17 cellular contexts compared by ENCODE assay signal in genomic region chr5:97365173-97365845, GRCh38.
DNase-seq lines count a peak whose midpoint lies in the region; ATAC-seq and TF ChIP-seq lines count a peak whose summit lies in the region.
"Had no signal": no experiment of that assay in that cellular context is flagged by ENCODE, and none has a peak within 500 bp of the region (broad histone marks: within the 10 kb centered on the region; RNA-seq: fewer than 3 reads in every experiment).

No MANE protein-coding gene starts in this region.

- no peaks in the 10 kb centered on the region for H3K79me1 ChIP-seq in H9 (ENCODE audit: insufficient read depth, low read depth, low read length, poor library complexity, severe bottlenecking)

- peak; percentile 97 for ATAC-seq in WTC11
- no peak for ATAC-seq in HG03460 (IDR thresholded peaks at IDR 0.05; ENCODE audit: unreplicated experiment)
- no peak for ATAC-seq in SK-N-SH treated with all-trans-retinoic acid at 6 μM for 48 hours
- ATAC-seq: A549 had no signal

- no peak overlapping the region for H4K5ac ChIP-seq in H9 (ENCODE audit: insufficient read length, low read depth, low read length)

- no peaks in the 10 kb centered on the region for H3K79me2 ChIP-seq in H9 (ENCODE audit: insufficient read depth, low read length)
- no peaks in the 10 kb centered on the region for H3K79me2 ChIP-seq in neural progenitor cell (ENCODE audit: low read depth)

- H3K23ac ChIP-seq in H9 (ENCODE audit: insufficient read length, low read depth, low read length), result no peak overlapping the region

- no peaks in the 10 kb centered on the region for H3F3A ChIP-seq in neural progenitor cell (ENCODE audit: low read depth)

- H3K36me3 Mint-ChIP-seq in H9 (ENCODE audit: insufficient read depth in 1 of 3, low read depth in 3 of 3) (peaks cover 5 to 12% (median 6%) of the 10 kb centered on the region in 3 experiments; a peak in 6 of 7 replicates), WTC11 (peaks cover 9% of the 10 kb centered on the region), neural progenitor cell (no peaks in the 10 kb centered on the region)
- H3K36me3 Mint-ChIP-seq: CD4-positive, alpha-beta memory T cell had no signal

- H2AK5ac ChIP-seq in H9 (ENCODE audit: insufficient read length, low read length), result no peak overlapping the region

- no peak overlapping the region for H2BK120ac ChIP-seq in H9 (ENCODE audit: low read depth, low read length, poor library complexity, severe bottlenecking)

- no peaks in the 10 kb centered on the region for H3K36me3 ChIP-seq in iPS DF 6.9 (ENCODE audit: control insufficient read depth, insufficient read depth, low read length)
- no peaks in the 10 kb centered on the region for H3K36me3 ChIP-seq in neural progenitor cell
- H3K36me3 ChIP-seq: BE2C, HAP-1 had no signal

- no peak overlapping the region for H4K91ac ChIP-seq in H9 (ENCODE audit: insufficient read length, low read depth, low read length)

- peaks cover 20 to 24% of the 10 kb centered on the region in 2 experiments for H3K4me1 Mint-ChIP-seq in H9
- H3K4me1 Mint-ChIP-seq in WTC11, result peaks cover 14% of the 10 kb centered on the region
- peaks cover 5% of the 10 kb centered on the region for H3K4me1 Mint-ChIP-seq in neural progenitor cell
- H3K4me1 Mint-ChIP-seq: CD4-positive, alpha-beta memory T cell had no signal

- no peak overlapping the region for H3K27ac ChIP-seq in H9 (ENCODE audit: insufficient read length, low read depth, low read length)
- no peak overlapping the region for H3K27ac ChIP-seq in iPS DF 6.9 (ENCODE audit: low read length)
- no peak overlapping the region for H3K27ac ChIP-seq in neural progenitor cell
- H3K27ac ChIP-seq: A549, C4-2B had no signal

- H3K9ac ChIP-seq in H9 (ENCODE audit: extremely low read depth, insufficient read length, low read length) (no peak overlapping the region), neural progenitor cell (no peak overlapping the region)

- H3K4me2 ChIP-seq in H9 (ENCODE audit: insufficient read depth, insufficient read length, low read length), result no peak overlapping the region
- H3K4me2 ChIP-seq in neural progenitor cell, result peak overlapping the region; percentile 43
- H3K4me2 ChIP-seq: A549 had no signal

- H2AFZ ChIP-seq in H9 (ENCODE audit: low read length) (peak overlapping the region; percentile 42), neural progenitor cell (replicated peaks) (peak overlapping the region; percentile 36)

- H3K18ac ChIP-seq in H9 (ENCODE audit: insufficient read length, low read depth, low read length), result no peak overlapping the region

- no peak overlapping the region for H3T11ph ChIP-seq in H9 (ENCODE audit: low read length)

- no peak overlapping the region for H3K4me3 Mint-ChIP-seq in H9
- no peak overlapping the region for H3K4me3 Mint-ChIP-seq in WTC11
- H3K4me3 Mint-ChIP-seq in neural progenitor cell, result no peak overlapping the region
- H3K4me3 Mint-ChIP-seq: CD4-positive, alpha-beta memory T cell had no signal

- H2BK12ac ChIP-seq in H9 (ENCODE audit: insufficient read length, low read depth, low read length), result no peak overlapping the region

- H3K56ac ChIP-seq in H9 (ENCODE audit: insufficient read length, low read depth, low read length), result no peak overlapping the region

- no peak overlapping the region for H3K4me3 ChIP-seq in iPS DF 6.9 (ENCODE audit: low read length)
- no peak overlapping the region for H3K4me3 ChIP-seq in neural progenitor cell
- H3K4me3 ChIP-seq: A549, HAP-1 had no signal

- no peak for TF ChIP-seq CTCF in H9 (conservative IDR thresholded peaks at IDR 0.05)
- no peak for TF ChIP-seq CTCF in WTC11 (IDR thresholded peaks at IDR 0.05)
- TF ChIP-seq CTCF in neural progenitor cell (IDR thresholded peaks at IDR 0.05), result no peak

- POLR2A ChIA-PET in WTC11 (lab: Charles Lee), result no interaction called here

- H3K27me3 ChIP-seq in H9 (ENCODE audit: insufficient read depth, low read length) (no peaks in the 10 kb centered on the region), iPS DF 6.9 (ENCODE audit: control insufficient read depth, insufficient read depth, low read length) (no peaks in the 10 kb centered on the region), neural progenitor cell (no peaks in the 10 kb centered on the region)
- H3K27me3 ChIP-seq: BE2C had no signal

- H3K27ac Mint-ChIP-seq in H9 (peak overlapping the region; percentile 4 to 23 (median 8); a peak in 5 of 7 replicates), WTC11 (peak overlapping the region; percentile 4), neural progenitor cell (no peak overlapping the region)
- H3K27ac Mint-ChIP-seq: CD4-positive, alpha-beta memory T cell had no signal

- no peaks in the 10 kb centered on the region for H3K23me2 ChIP-seq in H9 (ENCODE audit: insufficient read length, low read depth, low read length, poor library complexity, severe bottlenecking)

- H2BK20ac ChIP-seq in H9 (ENCODE audit: low read depth, low read length, poor library complexity, severe bottlenecking), result no peak overlapping the region

- H3K14ac ChIP-seq in H9 (ENCODE audit: insufficient read depth, low read length), result no peak overlapping the region

- H3K27me3 Mint-ChIP-seq in H9 (ENCODE audit: low read depth) (no peaks in the 10 kb centered on the region), WTC11 (ENCODE audit: low read depth) (no peaks in the 10 kb centered on the region), neural progenitor cell (ENCODE audit: insufficient read depth, low read depth) (peaks cover 2% of the 10 kb centered on the region)
- H3K27me3 Mint-ChIP-seq: CD4-positive, alpha-beta memory T cell had no signal

- H4K8ac ChIP-seq in H9 (replicated peaks; ENCODE audit: insufficient read length, low read depth, low read length), result no peak overlapping the region

- CTCF ChIA-PET in WTC11 (lab: Charles Lee), result no interaction called here

- H3K9me3 ChIP-seq in H9 (ENCODE audit: control insufficient read depth, low read depth, low read length) (no peaks in the 10 kb centered on the region), iPS DF 6.9 (ENCODE audit: control insufficient read depth, insufficient read depth, low read length) (no peaks in the 10 kb centered on the region), neural progenitor cell (ENCODE audit: low read depth) (no peaks in the 10 kb centered on the region)
- H3K9me3 ChIP-seq: A549, BE2C, HAP-1 had no signal

- no peak for DNase-seq in H9
- DNase-seq in WTC11 (ENCODE audit: low spot score), result no peak
- DNase-seq in iPS DF 6.9 (ENCODE audit: low read depth, low spot score), result peak; percentile 9
- peak; percentile 7 for DNase-seq in neural progenitor cell (ENCODE audit: low spot score)
- no peak for DNase-seq in NCI-H748 (lab: John Stamatoyannopoulos, UW; ENCODE audit: unreplicated experiment)
- no peak for DNase-seq in activated CD8-positive, alpha-beta memory T cell treated with anti-CD3 and anti-CD28 coated beads, Interleukin-2, amount 50 U/mL, for 48 hours
- DNase-seq: BE2C; CD4-positive, alpha-beta memory T cell; COR-L47; DMS153; DMS79 treated with DMSO at 0.1 percent for 48 hours; EL had no signal

- H3K4ac ChIP-seq in H9 (ENCODE audit: low read depth, low read length), result no peak overlapping the region

- H4K20me1 ChIP-seq in H9 (ENCODE audit: control insufficient read depth, insufficient read depth, insufficient read length), result no peaks in the 10 kb centered on the region
- H4K20me1 ChIP-seq in neural progenitor cell (ENCODE audit: low read depth), result no peaks in the 10 kb centered on the region

- H3K9me3 Mint-ChIP-seq in H9, result peaks cover 14 to 16% of the 10 kb centered on the region in 2 experiments
- H3K9me3 Mint-ChIP-seq in WTC11, result peaks cover 17% of the 10 kb centered on the region
- H3K9me3 Mint-ChIP-seq in neural progenitor cell, result peaks cover 11% of the 10 kb centered on the region

- H2BK15ac ChIP-seq in H9 (ENCODE audit: low read depth, low read length), result no peak overlapping the region

- H3K4me1 ChIP-seq in H9 (ENCODE audit: insufficient read depth, low read length), result peaks cover 5% of the 10 kb centered on the region
- H3K4me1 ChIP-seq in iPS DF 6.9 (ENCODE audit: control insufficient read depth, insufficient read depth, low read length), result peaks cover 4% of the 10 kb centered on the region; the same call in 1 of the 2 replicates
- H3K4me1 ChIP-seq in neural progenitor cell, result peaks cover 11% of the 10 kb centered on the region
- H3K4me1 ChIP-seq: A549, BE2C had no signal

- no peak overlapping the region for H2BK5ac ChIP-seq in H9 (ENCODE audit: insufficient read length, low read length)

TF ChIP-seq in SK-N-SH treated with all-trans-retinoic acid at 6 μM for 48 hours, 23 proteins besides CTCF, POLR2A, EP300 and RAD21:
- TF ChIP-seq ARNTL (CRISPR knock-in tag; IDR thresholded peaks at IDR 0.05; ENCODE audit: borderline replicate concordance, low read depth), result no peak

Comparison
In these comparisons a context has a peak if more than half of its experiments do, and no peak if none do; other contexts are left out.
1. DNase-seq: peak in iPS DF 6.9 (single experiment) and neural progenitor cell (single experiment); none in H9 (single experiment), WTC11 (single experiment), NCI-H748 (single experiment) and activated CD8-positive, alpha-beta memory T cell treated with anti-CD3 and anti-CD28 coated beads, Interleukin-2, amount 50 U/mL, for 48 hours (single experiment).